In genomic region chr3:112037194-112037593, GRCh38 we compare ENCODE assay signal across 4 cellular contexts. TPM values are rescaled to one million over a fixed set of nuclear protein-coding genes. Genes with fewer than 3 reads are reported as not detected.
"Had no signal": no experiment of that assay in that cellular context is flagged by ENCODE, and none has a peak within 500 bp of the region (broad histone marks: within the 10 kb centered on the region; RNA-seq: fewer than 3 reads in every experiment).

No MANE protein-coding gene starts in this region.

RNA-seq across cellular contexts. Expression of gene TMPRSS7, which starts 2.7 kb away (rescaled TPM):
- total RNA-seq: LHCN-M2, M059J, MCF 10A had no signal

RNA-seq across cellular contexts. Expression of gene TAGLN3, which starts 38.5 kb away (rescaled TPM):
- total RNA-seq: LHCN-M2, MCF 10A, NCI-H460 had no signal
